8 cellular contexts compared by ENCODE assay signal in genomic region chr4:52751349-52751911, GRCh38. TPM values are rescaled to one million over a fixed set of nuclear protein-coding genes. Genes with fewer than 3 reads are reported as not detected.
DNase-seq lines count a peak whose midpoint lies in the region; ATAC-seq, FAIRE-seq and TF ChIP-seq lines count a peak whose summit lies in the region.

Gene ERVMER34-1 (minus strand): TSS chr4:52751425. CDS start chr4:52745520, 5,905 bp downstream.

- peak within 1 kb of the TSS; percentile 72 for H3K4me2 ChIP-seq in endothelial cell of umbilical vein (ENCODE audit: insufficient read depth, low read length)

- H3K79me2 ChIP-seq in endothelial cell of umbilical vein (ENCODE audit: control insufficient read depth, insufficient read depth, low read length): no peaks in the 10 kb centered on the region

- POLR2A ChIA-PET in endothelial cell of umbilical vein (lab: Charles Lee): no interaction called here

- peaks cover 8% of the 10 kb centered on the region for H3K4me1 Mint-ChIP-seq in mesothelial cell of epicardium

- H3K4me1 ChIP-seq in endothelial cell of umbilical vein (ENCODE audit: control insufficient read depth, extremely low read depth, insufficient read depth, low read length) (peaks cover 9% of the 10 kb centered on the region), upper lobe of right lung (peaks cover 4% of the 10 kb centered on the region)

- TF ChIP-seq CTCF in GM20000 (IDR thresholded peaks at IDR 0.05; ENCODE audit: extremely low read depth, missing control alignments) (no peak), endothelial cell of umbilical vein (IDR thresholded peaks at IDR 0.05; ENCODE audit: extremely low read depth in 1 of 2, insufficient read depth in 1 of 2, low read depth in 1 of 2, low read length in 2 of 2) (no peak), mesothelial cell of epicardium (IDR thresholded peaks at IDR 0.05; ENCODE audit: unreplicated experiment) (no peak), upper lobe of right lung (IDR thresholded peaks at IDR 0.05) (no peak)

- no peaks in the 10 kb centered on the region for H3K36me3 Mint-ChIP-seq in mesothelial cell of epicardium

- H3K36me3 ChIP-seq in endothelial cell of umbilical vein (ENCODE audit: control insufficient read depth in 2 of 2, extremely low read depth in 1 of 2, insufficient read depth in 2 of 2, low read length in 2 of 2) (no peaks in the 10 kb centered on the region), upper lobe of right lung (no peaks in the 10 kb centered on the region)

- peak within 1 kb of the TSS; percentile 70 for H3K4me3 Mint-ChIP-seq in mesothelial cell of epicardium

- H3K9me1 ChIP-seq in endothelial cell of umbilical vein (replicated peaks; ENCODE audit: control insufficient read depth, extremely low read depth, insufficient read depth, low read length): no peaks in the 10 kb centered on the region

- intact Hi-C loops in endothelial cell of umbilical vein (cut with micrococcal nuclease): no loop called here
- intact Hi-C loops in upper lobe of right lung (cut with DNase I): no loop called here

- CTCF ChIA-PET in endothelial cell of umbilical vein (lab: Charles Lee): interaction anchor here (0.6 to 2.6 kb wide), 2 partner anchors 206 to 310 kb away, joined by 5 to 9 read pairs; no protein-coding TSS in a partner anchor

- H3K9me3 Mint-ChIP-seq in mesothelial cell of epicardium: peaks cover 3% of the 10 kb centered on the region

- no peak within 1 kb of the TSS for H3K27ac ChIP-seq in endothelial cell of umbilical vein (ENCODE audit: insufficient read depth, low read depth, low read length)
- no peak within 1 kb of the TSS for H3K27ac ChIP-seq in upper lobe of right lung

- H3K4me3 ChIP-seq in endothelial cell of umbilical vein (replicated peaks in 1 of 3; ENCODE audit: insufficient read depth in 1 of 3, low read depth in 1 of 3, low read length in 3 of 3) (peak within 1 kb of the TSS; percentile 19 to 39 (median 36)), upper lobe of right lung (peak within 1 kb of the TSS; percentile 60)

- H3K9me3 ChIP-seq in endothelial cell of umbilical vein (replicated peaks; ENCODE audit: control insufficient read depth, insufficient read depth, low read length): no peaks in the 10 kb centered on the region
- no peaks in the 10 kb centered on the region for H3K9me3 ChIP-seq in upper lobe of right lung

- TF ChIP-seq POLR2A in endothelial cell of umbilical vein (IDR thresholded peaks at IDR 0.05; ENCODE audit: low read depth, low read length): no peak

- peak; percentile 25 for DNase-seq in GM20000 (ENCODE audit: low spot score)
- DNase-seq in endothelial cell of umbilical vein (ENCODE audit: low read depth, low spot score): peak; percentile 42
- peak; percentile 23 to 53 for DNase-seq in mesothelial cell of epicardium (ENCODE audit: low spot score in 2 of 2, unreplicated experiment in 2 of 2)
- DNase-seq in upper lobe of right lung: peak; percentile 88
- DNase-seq in NCI-H1105 (lab: John Stamatoyannopoulos, UW): no peak

- H3K27me3 ChIP-seq in endothelial cell of umbilical vein (ENCODE audit: control insufficient read depth in 2 of 2, insufficient read depth in 2 of 2, low read length in 2 of 2) (peaks cover 10 to 20% of the 10 kb centered on the region in 2 experiments), upper lobe of right lung (peaks cover 12% of the 10 kb centered on the region)

- H4K20me1 ChIP-seq in endothelial cell of umbilical vein (replicated peaks; ENCODE audit: control insufficient read depth, extremely low read depth, insufficient read depth, low read length): no peaks in the 10 kb centered on the region

- peak; percentile 28 for FAIRE-seq in endothelial cell of umbilical vein (lab: Jason Lieb, UNC)

- H3K9ac ChIP-seq in endothelial cell of umbilical vein (replicated peaks; ENCODE audit: extremely low read depth, insufficient read depth, low read length): no peak within 1 kb of the TSS

- ATAC-seq in SK-N-SH treated with all-trans-retinoic acid at 6 μM for 48 hours (peak; percentile 96), upper lobe of right lung (peak; percentile 96), GM19452 (IDR thresholded peaks at IDR 0.05; ENCODE audit: unreplicated experiment) (no peak), HG03432 (IDR thresholded peaks at IDR 0.05; ENCODE audit: unreplicated experiment) (no peak)

- no TSS peak for BruUV-seq in endothelial cell of umbilical vein (replicated peaks; lab: Mats Ljungman, UMichigan)

- H2AFZ ChIP-seq in endothelial cell of umbilical vein (ENCODE audit: low read depth, low read length): peak within 1 kb of the TSS; percentile 96

- peak within 1 kb of the TSS; percentile 53 for H3K27ac Mint-ChIP-seq in mesothelial cell of epicardium

- dilution Hi-C loops in endothelial cell of umbilical vein (cut with MboI; ENCODE audit: extremely low pct_ligation_motif_present, low sequenced_read_pairs): no loop called here

- peaks cover 18% of the 10 kb centered on the region for H3K27me3 Mint-ChIP-seq in mesothelial cell of epicardium (ENCODE audit: low read depth)

TF ChIP-seq in SK-N-SH treated with all-trans-retinoic acid at 6 μM for 48 hours, 23 proteins besides CTCF, POLR2A, EP300 and RAD21:
- TF ChIP-seq ZFP3 (CRISPR knock-in tag; IDR thresholded peaks at IDR 0.05) (0 out of 2 replicates have a peak, but pooled peaks have one; percentile 9), RARB (CRISPR knock-in tag; IDR thresholded peaks at IDR 0.05) (no peak)

TF ChIP-seq in endothelial cell of umbilical vein, 7 proteins besides CTCF, POLR2A, EP300 and RAD21:
- TF ChIP-seq EZH2 (IDR thresholded peaks at IDR 0.05; ENCODE audit: borderline replicate concordance, low read depth, low read length, severe bottlenecking) (no peak), JUN (IDR thresholded peaks at IDR 0.05; ENCODE audit: borderline replicate concordance, insufficient read depth, insufficient read length, low read depth) (no peak), MYC (IDR thresholded peaks at IDR 0.05; ENCODE audit: low read depth, low read length) (no peak), GATA2 (IDR thresholded peaks at IDR 0.05; ENCODE audit: insufficient read depth, insufficient read length, low read depth, low read length) (no peak), FOS (IDR thresholded peaks at IDR 0.05; ENCODE audit: borderline replicate concordance, insufficient read depth, low read length) (no peak), POLR2AphosphoS5 (IDR thresholded peaks at IDR 0.05; ENCODE audit: insufficient read depth, low read depth, low read length) (no peak), MAX (IDR thresholded peaks at IDR 0.05; ENCODE audit: insufficient read depth, insufficient read length) (no peak)

RNA-seq across cellular contexts. Expression of gene ERVMER34-1, which starts in this region (rescaled TPM):
- total RNA-seq in endothelial cell of umbilical vein (not detected in 2 replicates), mesothelial cell of epicardium (3.6 to 3.7 TPM (median 3.6 TPM) in 3 replicates), upper lobe of right lung (1.0 TPM)
- polyA plus RNA-seq in endothelial cell of umbilical vein: 0.03 TPM in 2 replicates
- polyA plus RNA-seq in endothelial cell of umbilical vein (2011; cell fraction: cytosol; rRNA removed): 0.04 and 0.05 TPM in 2 replicates
- polyA plus RNA-seq in endothelial cell of umbilical vein (2011; cell fraction: nucleus; rRNA removed): 0.08 TPM in 1 of 2 replicates, not detected in the other
- 0.14 TPM in 1 of 2 replicates, not detected in the other for polyA plus RNA-seq in endothelial cell of umbilical vein (2012)
- 0.13 TPM in 1 of 2 replicates, not detected in the other for polyA minus RNA-seq in endothelial cell of umbilical vein
- polyA minus RNA-seq in endothelial cell of umbilical vein (2011; cell fraction: cytosol; rRNA and poly(A)+ RNA removed): not detected
- polyA minus RNA-seq in endothelial cell of umbilical vein (2011; cell fraction: nucleus; rRNA and poly(A)+ RNA removed): not detected in 2 replicates

Comparison
In these comparisons a context has a peak if more than half of its experiments do, and no peak if none do; other contexts are left out.
1. Peak in DNase-seq, H3K4me3 ChIP-seq and H3K4me2 ChIP-seq in endothelial cell of umbilical vein; RNA of the gene not detected or under 1 TPM.
2. ATAC-seq: peak in SK-N-SH treated with all-trans-retinoic acid at 6 μM for 48 hours (single experiment) and upper lobe of right lung (single experiment); none in GM19452 (single experiment) and HG03432 (single experiment).